22 cellular contexts compared by ENCODE assay signal in the genomic region with DNA sequence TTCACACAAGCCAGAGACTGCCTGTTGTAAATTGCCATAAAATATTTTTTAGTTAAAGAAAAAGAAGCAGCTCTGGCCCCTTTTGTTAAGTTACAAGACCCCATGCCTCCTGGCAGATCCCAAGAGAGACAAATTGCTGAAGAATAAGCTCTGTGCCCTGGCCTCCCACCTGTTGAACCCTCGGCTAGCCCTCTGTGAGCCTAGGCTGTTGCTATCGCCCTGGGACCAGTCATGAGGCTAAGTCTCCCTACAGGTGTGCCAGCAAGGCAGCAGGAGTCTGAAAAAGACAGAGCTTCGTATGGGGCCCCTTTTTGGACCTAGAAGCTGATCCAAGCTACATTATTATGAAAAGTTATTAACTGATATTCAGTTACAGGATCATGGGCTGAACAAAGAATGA.
DNase-seq lines count a peak whose midpoint lies in the region; ATAC-seq and TF ChIP-seq lines count a peak whose summit lies in the region.
"Had no signal": no experiment of that assay in that cellular context is flagged by ENCODE, and none has a peak within 500 bp of the region (broad histone marks: within the 10 kb centered on the region; RNA-seq: fewer than 3 reads in every experiment).

No MANE protein-coding gene starts in this region.

- no peak overlapping the region for H3K14ac ChIP-seq in trophoblast cell (ENCODE audit: low read length)

- TF ChIP-seq CTCF in PC-9 (conservative IDR thresholded peaks at IDR 0.05) = no peak
- TF ChIP-seq CTCF in GM10248 (IDR thresholded peaks at IDR 0.05; ENCODE audit: control extremely low read depth, extremely low read depth, low read depth, missing control alignments) = no peak
- no peak for TF ChIP-seq CTCF in body of pancreas (IDR thresholded peaks at IDR 0.05)

- no peaks in the 10 kb centered on the region for H3K27me3 ChIP-seq in PC-9 (ENCODE audit: insufficient read depth, low read depth)
- no peaks in the 10 kb centered on the region for H3K27me3 ChIP-seq in mesendoderm (ENCODE audit: insufficient read depth, low read length, poor library complexity)
- no peaks in the 10 kb centered on the region for H3K27me3 ChIP-seq in trophoblast cell (ENCODE audit: insufficient read depth, low read length)
- H3K27me3 ChIP-seq in body of pancreas = no peaks in the 10 kb centered on the region
- H3K27me3 ChIP-seq: BE2C; BLaER1 treated with 17β-estradiol and CSF1 and Interleukin-3, amounts not matched to agents 10 nM and 100 nM had no signal

- no peak for DNase-seq in PC-9
- no peak for DNase-seq in mesendoderm
- no peak for DNase-seq in trophoblast cell
- no peak for DNase-seq in stimulated activated CD4-positive, alpha-beta T cell treated with anti-CD3 and anti-CD28 coated beads, Interleukin-12 subunit alpha, Interleukin-12 subunit beta, amount 100 ng/mL, for 4 hours
- DNase-seq in GM10248 (ENCODE audit: extremely low spot score) = no peak
- DNase-seq in body of pancreas = no peak
- DNase-seq: 8988T; ACHN; AML-193; BE2C; CD4-positive, alpha-beta T cell; CD8-positive, alpha-beta memory T cell; DMS 273 treated with DMSO at 0.1 percent for 48 hours; DMS79; EL; GDM1; H9; HFFc6 had no signal

- H3K79me1 ChIP-seq in mesendoderm (ENCODE audit: low read length) = no peaks in the 10 kb centered on the region
- H3K79me1 ChIP-seq in trophoblast cell (ENCODE audit: low read length) = peaks cover 7% of the 10 kb centered on the region

- H4K12ac ChIP-seq in trophoblast cell (ENCODE audit: low read depth, low read length) = no peak overlapping the region

- H3K36me3 ChIP-seq in PC-9 (ENCODE audit: low read depth) = no peaks in the 10 kb centered on the region
- no peaks in the 10 kb centered on the region for H3K36me3 ChIP-seq in mesendoderm (ENCODE audit: control insufficient read depth, insufficient read depth, low read length)
- H3K36me3 ChIP-seq in trophoblast cell (ENCODE audit: control insufficient read depth in 1 of 2, insufficient read depth in 2 of 2, low read length in 2 of 2) = no peaks in the 10 kb centered on the region
- H3K36me3 ChIP-seq in body of pancreas (replicated peaks in 1 of 2; ENCODE audit: insufficient read depth in 1 of 2, low read depth in 2 of 2) = no peaks in the 10 kb centered on the region
- H3K36me3 ChIP-seq: BE2C; BLaER1 treated with 17β-estradiol and CSF1 and Interleukin-3, amounts not matched to agents 10 nM and 100 nM had no signal

- no peaks in the 10 kb centered on the region for H4K20me1 ChIP-seq in PC-9 (ENCODE audit: insufficient read depth)
- H4K20me1 ChIP-seq: BLaER1 treated with 17β-estradiol and CSF1 and Interleukin-3, amounts not matched to agents 10 nM and 100 nM had no signal

- H3K23ac ChIP-seq in mesendoderm (ENCODE audit: low read length) (no peak overlapping the region), trophoblast cell (ENCODE audit: low read length) (no peak overlapping the region)

- CTCF ChIA-PET in PC-9 (lab: Charles Lee) = no interaction called here
- CTCF ChIA-PET in GM10248 (lab: Yijun Ruan, JAX) = no interaction called here

- H3K79me2 ChIP-seq in PC-9 (ENCODE audit: low read depth) (no peaks in the 10 kb centered on the region), mesendoderm (ENCODE audit: control insufficient read depth, insufficient read depth, low read length) (no peaks in the 10 kb centered on the region), trophoblast cell (ENCODE audit: control insufficient read depth, insufficient read depth, low read length, poor library complexity) (no peaks in the 10 kb centered on the region)

- H2BK120ac ChIP-seq in mesendoderm (ENCODE audit: low read depth, low read length) = no peak overlapping the region
- H2BK120ac ChIP-seq in trophoblast cell (ENCODE audit: insufficient read depth, low read length, poor library complexity) = no peak overlapping the region

- POLR2A ChIA-PET in PC-9 (lab: Charles Lee; ENCODE audit: unreplicated experiment) (no interaction called here), GM10248 (lab: Yijun Ruan, JAX) (no interaction called here)

- no peak overlapping the region for H2AFZ ChIP-seq in PC-9
- H2AFZ ChIP-seq in trophoblast cell (ENCODE audit: insufficient read depth, low read length, poor library complexity) = no peak overlapping the region
- H2AFZ ChIP-seq: GM23338 had no signal

- intact Hi-C loops in PC-9 (cut with micrococcal nuclease; ENCODE audit: unreplicated experiment) (no loop called here), body of pancreas (cut with DNase I) (no loop called here)

- no peak overlapping the region for H4K5ac ChIP-seq in mesendoderm (ENCODE audit: low read length)

- H3K4me1 ChIP-seq in PC-9 (replicated peaks; ENCODE audit: insufficient read depth) (peaks cover 61% of the 10 kb centered on the region), mesendoderm (ENCODE audit: control insufficient read depth, low read depth, low read length) (peaks cover under 1% of the 10 kb centered on the region), trophoblast cell (ENCODE audit: control insufficient read depth in 1 of 2, insufficient read depth in 2 of 2, low read length in 2 of 2) (peaks cover 1 to 13% of the 10 kb centered on the region in 2 experiments), body of pancreas (peaks cover 16% of the 10 kb centered on the region)

- H2BK15ac ChIP-seq in mesendoderm (replicated peaks; ENCODE audit: low read depth) = no peak overlapping the region

- no peak for ATAC-seq in body of pancreas
- ATAC-seq: A549, GM23338, HCT116 had no signal

- H3K9me3 ChIP-seq in PC-9 (ENCODE audit: insufficient read depth, low read depth) = peaks cover 9% of the 10 kb centered on the region; the same call in 1 of the 2 replicates
- H3K9me3 ChIP-seq in trophoblast cell (ENCODE audit: insufficient read depth, low read depth, low read length) = peaks cover 1% of the 10 kb centered on the region
- H3K9me3 ChIP-seq in body of pancreas = no peaks in the 10 kb centered on the region
- H3K9me3 ChIP-seq: A549; BE2C; BLaER1 treated with 17β-estradiol and CSF1 and Interleukin-3, amounts not matched to agents 10 nM and 100 nM had no signal

- H3K18ac ChIP-seq in mesendoderm (ENCODE audit: low read length) (peak overlapping the region; percentile 30), trophoblast cell (ENCODE audit: low read length) (no peak overlapping the region)

- H3F3A ChIP-seq in PC-9 (ENCODE audit: insufficient read depth, low read depth) = peaks cover 39% of the 10 kb centered on the region

- H3K27ac ChIP-seq in PC-9 (peak overlapping the region; percentile 98), mesendoderm (ENCODE audit: low read depth, low read length) (no peak overlapping the region), trophoblast cell (ENCODE audit: low read depth, low read length) (no peak overlapping the region), body of pancreas (no peak overlapping the region)
- H3K27ac ChIP-seq: A549; BLaER1 treated with 17β-estradiol and CSF1 and Interleukin-3, amounts not matched to agents 10 nM and 100 nM had no signal

- H3K4ac ChIP-seq in mesendoderm (ENCODE audit: low read depth, low read length) = no peak overlapping the region
- H3K4ac ChIP-seq in trophoblast cell (ENCODE audit: low read depth, low read length) = no peak overlapping the region

- H4K8ac ChIP-seq in mesendoderm (ENCODE audit: low read depth, low read length) (no peak overlapping the region), trophoblast cell (ENCODE audit: low read depth, low read length) (no peak overlapping the region)

- no peaks in the 10 kb centered on the region for H3K9me2 ChIP-seq in PC-9 (ENCODE audit: insufficient read depth)

- no TSS peak for BruUV-seq in PC-9 (replicated peaks; lab: Mats Ljungman, UMichigan)

- TF ChIP-seq POLR2A in body of pancreas (IDR thresholded peaks at IDR 0.05) = no peak

- H2BK5ac ChIP-seq in mesendoderm (ENCODE audit: low read length) (no peak overlapping the region), trophoblast cell (ENCODE audit: low read depth, low read length, poor library complexity) (no peak overlapping the region)

- H3K4me2 ChIP-seq in PC-9 = no peak overlapping the region
- H3K4me2 ChIP-seq in mesendoderm (ENCODE audit: low read length) = no peak overlapping the region
- H3K4me2 ChIP-seq in trophoblast cell (ENCODE audit: low read length) = no peak overlapping the region
- H3K4me2 ChIP-seq: A549; BLaER1 treated with 17β-estradiol and CSF1 and Interleukin-3, amounts not matched to agents 10 nM and 100 nM; GM23338 had no signal

- no peak overlapping the region for H3K56ac ChIP-seq in mesendoderm (ENCODE audit: low read length)

- H4K91ac ChIP-seq in trophoblast cell (ENCODE audit: low read depth, low read length) = peak overlapping the region; percentile 15

- WGBS in mesendoderm (ENCODE audit: extremely low coverage, insufficient coverage, low lambda C conversion rate) = no CpG with 5 or more reads among the region's 3 CpGs
- no CpG with 5 or more reads among the region's 3 CpGs for WGBS in trophoblast cell (ENCODE audit: extremely low coverage, insufficient coverage, insufficient read length)
- 95 to 98% methylated on average over 3 of the region's 3 CpGs for WGBS in body of pancreas, 2 donors

- H2BK12ac ChIP-seq in trophoblast cell (ENCODE audit: low read length) = peak overlapping the region; percentile 7

- H3K4me3 ChIP-seq in PC-9 = no peak overlapping the region
- H3K4me3 ChIP-seq in mesendoderm (ENCODE audit: low read length) = no peak overlapping the region
- H3K4me3 ChIP-seq in trophoblast cell (ENCODE audit: low read depth, low read length) = no peak overlapping the region
- H3K4me3 ChIP-seq in body of pancreas = no peak overlapping the region
- H3K4me3 ChIP-seq: A549; BLaER1 treated with 17β-estradiol and CSF1 and Interleukin-3, amounts not matched to agents 10 nM and 100 nM; GM23338 had no signal

- H2AK5ac ChIP-seq in mesendoderm (ENCODE audit: low read length) (no peak overlapping the region), trophoblast cell (ENCODE audit: low read length) (no peak overlapping the region)

- H3K9ac ChIP-seq in mesendoderm (ENCODE audit: low read length) (no peak overlapping the region), trophoblast cell (ENCODE audit: low read length) (no peak overlapping the region)
- H3K9ac ChIP-seq: BLaER1 treated with 17β-estradiol and CSF1 and Interleukin-3, amounts not matched to agents 10 nM and 100 nM had no signal
